ENCODE assay signal across 15 cellular contexts in the genomic region with DNA sequence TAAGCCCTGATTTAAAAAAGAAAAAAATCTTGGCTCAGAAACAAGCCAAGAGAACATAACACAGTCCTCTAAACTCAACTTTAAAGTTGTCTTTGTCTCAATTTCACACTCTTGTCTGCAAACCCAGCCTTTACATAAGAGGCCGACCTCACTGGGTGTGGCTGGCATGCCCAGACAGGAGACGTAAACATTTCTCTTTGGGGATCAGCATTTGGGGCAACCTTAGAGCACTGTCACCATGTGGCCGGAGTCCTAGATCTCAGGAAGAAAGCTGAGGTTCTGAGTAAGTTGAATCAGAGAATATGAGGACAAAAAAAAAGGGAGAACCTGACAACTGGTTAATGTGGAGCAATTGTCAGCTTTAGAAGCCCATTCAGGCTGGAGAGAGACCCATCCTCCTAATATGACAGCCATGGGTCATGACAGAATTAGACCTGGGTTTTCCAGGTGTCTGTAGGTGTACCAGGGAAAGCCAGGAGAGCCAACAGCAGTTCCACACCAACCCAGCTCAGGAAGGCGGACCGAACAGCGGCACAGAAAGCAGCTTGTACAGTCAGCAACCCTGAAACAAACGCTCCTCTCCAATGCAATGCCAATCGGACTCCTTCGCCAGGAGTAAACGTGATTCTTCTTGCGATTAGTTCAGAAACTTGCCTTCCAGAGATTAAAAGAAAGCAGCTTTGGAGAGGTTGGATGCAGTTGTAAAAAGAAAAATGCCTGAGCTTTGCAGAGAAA.
A peak's percentile ranks its signal among the peaks of the same experiment; 100 is the strongest.
DNase-seq lines count a peak whose midpoint lies in the region; ATAC-seq and TF ChIP-seq lines count a peak whose summit lies in the region.
"Had no signal": no experiment of that assay in that cellular context is flagged by ENCODE, and none has a peak within 500 bp of the region (broad histone marks: within the 10 kb centered on the region; RNA-seq: fewer than 3 reads in every experiment).

No MANE protein-coding gene starts in this region.

- no peak overlapping the region for H3K4me3 Mint-ChIP-seq in activated naive CD8-positive, alpha-beta T cell treated with anti-CD3 and anti-CD28 coated beads, Interleukin-2, amount 50 U/mL, for 24 hours
- H3K4me3 Mint-ChIP-seq: activated CD8-positive, alpha-beta T cell treated with anti-CD3 and anti-CD28 coated beads for 36 hours; B cell had no signal

- BruUV-seq in mammary epithelial cell (replicated peaks; lab: Mats Ljungman, UMichigan), result no TSS peak

- in situ Hi-C loops in mammary epithelial cell (cut with MboI; ENCODE audit: low sequenced_read_pairs in 2 of 2), result no loop called here

- peak; percentile 20 for DNase-seq in MG63
- DNase-seq in mammary epithelial cell, result peak; percentile 55
- peak; percentile 48 for DNase-seq in lower lobe of right lung
- no peak for DNase-seq in thoracic aorta (ENCODE audit: low spot score)
- DNase-seq in stimulated activated CD4-positive, alpha-beta T cell treated with anti-CD3 and anti-CD28 coated beads, Interleukin-1b, Interleukin-23, amount 100 ng/mL, for 48 hours, result no peak
- DNase-seq in activated naive CD8-positive, alpha-beta T cell treated with anti-CD3 and anti-CD28 coated beads, Interleukin-2, amount 50 U/mL, for 24 hours, result no peak
- DNase-seq: activated CD8-positive, alpha-beta T cell treated with anti-CD3 and anti-CD28 coated beads for 36 hours; body of pancreas; effector CD4-positive, alpha-beta T cell; foreskin melanocyte; SJCRH30; small intestine had no signal

- ATAC-seq in lower lobe of right lung, result peak; percentile 37 to 65
- no peak for ATAC-seq in thoracic aorta (ENCODE audit: insufficient number of reproducible peaks, low FRiP score, low read depth)
- ATAC-seq in HG02623 (IDR thresholded peaks at IDR 0.05; ENCODE audit: unreplicated experiment), result no peak
- no peak for ATAC-seq in activated naive CD8-positive, alpha-beta T cell treated with anti-CD3 and anti-CD28 coated beads, Interleukin-2, amount 50 U/mL, for 24 hours
- no peak for ATAC-seq in GM21576 (IDR thresholded peaks at IDR 0.05; ENCODE audit: unreplicated experiment)
- ATAC-seq: activated CD8-positive, alpha-beta T cell treated with anti-CD3 and anti-CD28 coated beads for 36 hours; body of pancreas had no signal

- H2AFZ ChIP-seq in mammary epithelial cell (ENCODE audit: low read depth, low read length), result peak overlapping the region; percentile 89

- H3K79me2 ChIP-seq in mammary epithelial cell (ENCODE audit: insufficient read depth, low read length), result no peaks in the 10 kb centered on the region

- H3K27ac Mint-ChIP-seq in activated naive CD8-positive, alpha-beta T cell treated with anti-CD3 and anti-CD28 coated beads, Interleukin-2, amount 50 U/mL, for 24 hours, result no peak overlapping the region
- H3K27ac Mint-ChIP-seq: activated CD8-positive, alpha-beta T cell treated with anti-CD3 and anti-CD28 coated beads for 36 hours; B cell had no signal

- H3K9ac ChIP-seq in mammary epithelial cell (ENCODE audit: insufficient read depth, low read length), result no peak overlapping the region

- dilution Hi-C loops in mammary epithelial cell (cut with HindIII; ENCODE audit: low sequenced_read_pairs), result no loop called here

- CTCF ChIA-PET in mammary epithelial cell (lab: Charles Lee; ENCODE audit: low non-redundant PET), result no interaction called here

- H3K36me3 ChIP-seq in MG63 (no peaks in the 10 kb centered on the region), mammary epithelial cell (ENCODE audit: insufficient read depth, low read length) (no peaks in the 10 kb centered on the region), lower lobe of right lung (no peaks in the 10 kb centered on the region), thoracic aorta (no peaks in the 10 kb centered on the region)
- H3K36me3 ChIP-seq: SJCRH30 had no signal

- whole genome bisulfite sequencing in mammary epithelial cell (ENCODE audit: low coverage, missing lambda C conversion rate), result 34% methylated on average over 4 of the region's 11 CpGs

- no peak overlapping the region for H3K27ac ChIP-seq in mammary epithelial cell (ENCODE audit: insufficient read depth, low read depth, low read length)
- no peak overlapping the region for H3K27ac ChIP-seq in lower lobe of right lung
- no peak overlapping the region for H3K27ac ChIP-seq in thoracic aorta
- H3K27ac ChIP-seq: body of pancreas, SJCRH30 had no signal

- H3K27me3 ChIP-seq in MG63, result no peaks in the 10 kb centered on the region
- H3K27me3 ChIP-seq in mammary epithelial cell (ENCODE audit: insufficient read depth, low read length), result no peaks in the 10 kb centered on the region
- H3K27me3 ChIP-seq in lower lobe of right lung (ENCODE audit: low read depth), result no peaks in the 10 kb centered on the region
- H3K27me3 ChIP-seq in thoracic aorta (replicated peaks; ENCODE audit: insufficient read depth), result no peaks in the 10 kb centered on the region
- H3K27me3 ChIP-seq: body of pancreas, SJCRH30 had no signal

- intact Hi-C loops in mammary epithelial cell (cut with micrococcal nuclease), result no loop called here
- intact Hi-C loops in lower lobe of right lung (cut with DNase I), result no loop called here

- no peaks in the 10 kb centered on the region for H4K20me1 ChIP-seq in mammary epithelial cell (ENCODE audit: insufficient read depth, low read length)

- H3K9me3 Mint-ChIP-seq in activated naive CD8-positive, alpha-beta T cell treated with anti-CD3 and anti-CD28 coated beads, Interleukin-2, amount 50 U/mL, for 24 hours, result no peaks in the 10 kb centered on the region
- H3K9me3 Mint-ChIP-seq: activated CD8-positive, alpha-beta T cell treated with anti-CD3 and anti-CD28 coated beads for 36 hours had no signal

- H3K9me3 ChIP-seq in MG63 (no peaks in the 10 kb centered on the region), mammary epithelial cell (replicated peaks; ENCODE audit: insufficient read depth, low read length) (no peaks in the 10 kb centered on the region), lower lobe of right lung (no peaks in the 10 kb centered on the region), thoracic aorta (no peaks in the 10 kb centered on the region)
- H3K9me3 ChIP-seq: body of pancreas, SJCRH30 had no signal

- no peak overlapping the region for H3K4me3 ChIP-seq in MG63
- H3K4me3 ChIP-seq in mammary epithelial cell (replicated peaks in 1 of 3; ENCODE audit: insufficient read depth in 1 of 3, low read depth in 2 of 3, low read length in 3 of 3), result no peak overlapping the region
- peak overlapping the region; percentile 28 for H3K4me3 ChIP-seq in lower lobe of right lung
- H3K4me3 ChIP-seq in thoracic aorta, result peak overlapping the region; percentile 57
- H3K4me3 ChIP-seq: body of pancreas, SJCRH30 had no signal

- peaks cover 5% of the 10 kb centered on the region for H3K4me1 Mint-ChIP-seq in activated naive CD8-positive, alpha-beta T cell treated with anti-CD3 and anti-CD28 coated beads, Interleukin-2, amount 50 U/mL, for 24 hours

- peaks cover 2% of the 10 kb centered on the region for H3K27me3 Mint-ChIP-seq in activated naive CD8-positive, alpha-beta T cell treated with anti-CD3 and anti-CD28 coated beads, Interleukin-2, amount 50 U/mL, for 24 hours
- H3K27me3 Mint-ChIP-seq: activated CD8-positive, alpha-beta T cell treated with anti-CD3 and anti-CD28 coated beads for 36 hours; B cell had no signal

- no peaks in the 10 kb centered on the region for H3K36me3 Mint-ChIP-seq in activated naive CD8-positive, alpha-beta T cell treated with anti-CD3 and anti-CD28 coated beads, Interleukin-2, amount 50 U/mL, for 24 hours (ENCODE audit: low read depth)

- TF ChIP-seq CTCF in mammary epithelial cell (conservative IDR thresholded peaks at IDR 0.05 in 1 of 2, IDR thresholded peaks at IDR 0.05 in 1 of 2; ENCODE audit: extremely low read depth in 1 of 2, insufficient read depth in 1 of 2, low read depth in 1 of 2, low read length in 2 of 2) (no peak), lower lobe of right lung (IDR thresholded peaks at IDR 0.05) (no peak), thoracic aorta (IDR thresholded peaks at IDR 0.05) (no peak)

- H3K4me1 ChIP-seq in mammary epithelial cell (ENCODE audit: insufficient read depth, low read length) (peaks cover 13% of the 10 kb centered on the region), lower lobe of right lung (peaks cover 15% of the 10 kb centered on the region), thoracic aorta (ENCODE audit: control insufficient read depth in 1 of 2, low read depth in 2 of 2) (peaks cover 0 to 14% of the 10 kb centered on the region in 2 donors)
- H3K4me1 ChIP-seq: SJCRH30 had no signal

- peak overlapping the region; percentile 74 for H3K4me2 ChIP-seq in mammary epithelial cell (ENCODE audit: insufficient read depth, low read depth, low read length)

Comparison
In these comparisons a context has a peak if more than half of its experiments do, and no peak if none do; other contexts are left out.
1. DNase-seq: peak in MG63 (single experiment), mammary epithelial cell (single experiment) and lower lobe of right lung (single experiment); none in thoracic aorta (single experiment), stimulated activated CD4-positive, alpha-beta T cell treated with anti-CD3 and anti-CD28 coated beads, Interleukin-1b, Interleukin-23, amount 100 ng/mL, for 48 hours (single experiment) and activated naive CD8-positive, alpha-beta T cell treated with anti-CD3 and anti-CD28 coated beads, Interleukin-2, amount 50 U/mL, for 24 hours (single experiment).
2. H3K4me3 ChIP-seq: peak in lower lobe of right lung (single experiment) and thoracic aorta (single experiment); none in MG63 (single experiment) and mammary epithelial cell (0 of 3).
3. ATAC-seq: peak in lower lobe of right lung (2 of 2); none in thoracic aorta (single experiment), HG02623 (single experiment), activated naive CD8-positive, alpha-beta T cell treated with anti-CD3 and anti-CD28 coated beads, Interleukin-2, amount 50 U/mL, for 24 hours (single experiment) and GM21576 (single experiment).